In the genomic region with DNA sequence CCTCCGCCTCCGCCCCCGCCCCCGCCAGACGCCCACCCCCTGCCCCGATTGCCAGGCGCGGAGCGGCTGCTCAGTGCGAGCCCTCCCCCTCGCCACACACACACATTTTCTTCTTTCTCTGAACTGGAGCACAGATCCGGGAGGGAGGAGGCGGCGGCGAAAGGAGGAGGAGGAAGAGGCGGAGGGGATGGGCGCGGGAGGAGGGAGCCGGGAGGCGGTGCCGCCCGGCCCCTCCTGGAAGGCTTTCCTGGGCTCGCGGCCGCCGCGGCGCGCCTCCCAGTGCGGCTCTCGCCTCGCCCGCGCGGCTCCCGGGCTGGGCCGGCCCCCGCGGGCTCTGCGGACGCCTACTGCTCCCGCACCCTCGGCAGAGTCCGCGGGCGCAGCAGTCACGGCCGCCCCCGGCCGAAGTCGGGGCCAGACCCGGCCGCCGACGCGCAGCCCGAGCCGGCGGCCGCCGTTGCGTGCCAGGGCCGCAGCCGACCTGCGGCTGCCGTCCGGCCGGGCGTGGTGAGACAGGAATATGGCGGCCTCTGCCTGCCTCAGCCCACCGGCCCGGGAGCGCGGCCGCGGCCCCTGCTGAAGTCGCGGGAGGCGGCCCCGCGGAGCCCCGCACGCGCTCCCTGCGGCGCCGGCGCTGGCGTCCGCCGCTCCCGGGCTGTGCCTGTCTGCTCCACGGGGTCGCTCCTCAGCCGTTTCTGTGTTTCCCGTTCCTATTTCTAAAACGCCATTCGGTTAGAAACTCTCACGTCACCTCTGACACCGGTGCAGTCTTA, we compare ENCODE assay signal across 8 cellular contexts. TPM values are rescaled to one million over a fixed set of nuclear protein-coding genes. Genes with fewer than 3 reads are reported as not detected.
A peak's percentile ranks its signal among the peaks of the same experiment; 100 is the strongest.
DNase-seq lines count a peak whose midpoint lies in the region; ATAC-seq and TF ChIP-seq lines count a peak whose summit lies in the region.

No MANE protein-coding gene starts in this region.

- H3K9me3 Mint-ChIP-seq in natural killer cell: no peaks in the 10 kb centered on the region
- H3K9me3 Mint-ChIP-seq in stimulated activated memory B cell treated with anti-CD40 and anti-IgM and Interleukin-4, amounts not matched to agents 10 μg/mL and 1 μg/mL and 100 μg/mL, for 72 hours: no peaks in the 10 kb centered on the region

- peak; percentile 76 for DNase-seq in DMS153 (lab: John Stamatoyannopoulos, UW)
- DNase-seq in M059J (ENCODE audit: low read depth): peak; percentile 94
- DNase-seq in SIG-M5 (lab: John Stamatoyannopoulos, UW): peak; percentile 58
- peak; percentile 34 for DNase-seq in activated gamma-delta T cell treated with anti-CD3 and anti-CD28 coated beads, Interleukin-2, amount 50 U/mL, for 16 hours (ENCODE audit: low read depth)
- peak; percentile 92 for DNase-seq in fibroblast of the conjunctiva (ENCODE audit: low read depth)
- DNase-seq in natural killer cell: peak; percentile 39

- H3K4me1 Mint-ChIP-seq in natural killer cell: peaks cover 42 to 43% of the 10 kb centered on the region in 2 donors
- H3K4me1 Mint-ChIP-seq in stimulated activated memory B cell treated with anti-CD40 and anti-IgM and Interleukin-4, amounts not matched to agents 10 μg/mL and 1 μg/mL and 100 μg/mL, for 72 hours: peaks cover 21% of the 10 kb centered on the region

- no peaks in the 10 kb centered on the region for H3K36me3 Mint-ChIP-seq in natural killer cell
- no peaks in the 10 kb centered on the region for H3K36me3 Mint-ChIP-seq in stimulated activated memory B cell treated with anti-CD40 and anti-IgM and Interleukin-4, amounts not matched to agents 10 μg/mL and 1 μg/mL and 100 μg/mL, for 72 hours

- peak overlapping the region; percentile 55 to 71 for H3K27ac Mint-ChIP-seq in natural killer cell
- no peak overlapping the region for H3K27ac Mint-ChIP-seq in stimulated activated memory B cell treated with anti-CD40 and anti-IgM and Interleukin-4, amounts not matched to agents 10 μg/mL and 1 μg/mL and 100 μg/mL, for 72 hours

- ATAC-seq in natural killer cell: peak; percentile 46 to 62 (median 47)
- peak; percentile 40 for ATAC-seq in stimulated activated memory B cell treated with anti-CD40 and anti-IgM and Interleukin-4, amounts not matched to agents 10 μg/mL and 1 μg/mL and 100 μg/mL, for 72 hours
- no peak for ATAC-seq in GM19395 (IDR thresholded peaks at IDR 0.05; ENCODE audit: unreplicated experiment)

- H3K27me3 Mint-ChIP-seq in natural killer cell (ENCODE audit: low read depth in 2 of 2): peaks cover 16 to 18% of the 10 kb centered on the region in 2 donors
- H3K27me3 Mint-ChIP-seq in stimulated activated memory B cell treated with anti-CD40 and anti-IgM and Interleukin-4, amounts not matched to agents 10 μg/mL and 1 μg/mL and 100 μg/mL, for 72 hours: peaks cover 77% of the 10 kb centered on the region

- H3K4me3 Mint-ChIP-seq in natural killer cell: peak overlapping the region; percentile 93
- peak overlapping the region; percentile 78 for H3K4me3 Mint-ChIP-seq in stimulated activated memory B cell treated with anti-CD40 and anti-IgM and Interleukin-4, amounts not matched to agents 10 μg/mL and 1 μg/mL and 100 μg/mL, for 72 hours

- intact Hi-C loops in natural killer cell (cut with micrococcal nuclease): loop anchor here (5.0 to 10.0 kb wide), 4 partner anchors 183 to 855 kb away; a partner anchor contains a TSS

- TF ChIP-seq CTCF in natural killer cell (IDR thresholded peaks at IDR 0.05): no peak

RNA-seq across cellular contexts. Expression of a gene that starts 0.4 kb away (rescaled TPM):
- 21.4 and 39.2 TPM in 2 replicates for total RNA-seq in M059J (2014; rRNA removed; shearing (Covaris generic))
- 10 to 100 TPM; 17.8 to 51.6 (median 24.5) TPM for total RNA-seq in natural killer cell

Comparison
In these comparisons a context has a peak if more than half of its experiments do, and no peak if none do; other contexts are left out.
1. DNase-seq: peak in every context shown above with its lines; median percentile 94 in M059J; 92 in fibroblast of the conjunctiva; 76 in DMS153; 58 in SIG-M5; 39 in natural killer cell; 34 in activated gamma-delta T cell treated with anti-CD3 and anti-CD28 coated beads, Interleukin-2, amount 50 U/mL, for 16 hours.